ENCODE assay signal across 8 cellular contexts in the genomic region with DNA sequence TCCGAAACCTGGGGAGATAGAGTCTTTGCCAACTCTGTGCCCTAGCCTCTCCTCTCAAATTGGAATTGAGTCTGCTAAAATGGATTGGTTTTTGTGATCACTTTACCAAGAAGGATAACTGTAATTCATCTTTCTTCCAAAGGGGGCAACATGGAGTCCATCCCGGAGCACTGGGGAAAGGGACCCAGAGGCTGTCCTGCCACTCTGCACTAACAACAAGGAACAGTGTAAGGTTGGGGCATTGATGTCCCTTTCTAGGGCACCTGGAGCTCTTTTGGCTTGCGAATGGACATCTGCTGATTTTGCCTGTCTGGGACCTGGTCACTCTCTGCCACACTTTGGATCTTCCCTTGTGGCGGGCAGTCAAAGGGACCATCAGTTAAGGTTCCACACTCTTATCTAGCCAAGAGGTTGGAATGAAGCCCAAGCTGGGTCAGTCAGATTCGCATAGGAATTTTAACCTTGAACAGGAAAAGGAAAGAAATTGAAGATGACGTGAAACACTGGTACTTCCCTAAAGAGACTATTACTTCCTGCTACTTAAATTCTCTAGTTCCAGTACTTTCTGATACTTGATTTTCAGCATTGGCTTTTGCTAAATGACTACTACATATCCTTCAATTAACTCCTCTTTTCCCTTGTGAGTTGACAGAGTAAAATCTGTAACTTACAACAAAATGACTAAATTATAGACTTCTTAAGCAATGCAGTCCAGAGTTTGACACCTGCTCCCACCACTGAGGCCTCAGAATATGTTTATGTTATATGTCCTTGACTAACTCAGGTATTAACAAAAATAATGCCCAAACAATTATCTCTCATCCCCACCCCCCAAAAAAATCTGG.
DNase-seq lines count a peak whose midpoint lies in the region; ATAC-seq and TF ChIP-seq lines count a peak whose summit lies in the region.

No MANE protein-coding gene starts in this region.

- H3K27me3 ChIP-seq in Panc1 (ENCODE audit: control insufficient read depth, insufficient read depth, low read length) (no peaks in the 10 kb centered on the region), upper lobe of right lung (no peaks in the 10 kb centered on the region)

- DNase-seq in Panc1 (ENCODE audit: low read depth, low spot score) (no peak), germinal center (ENCODE audit: low spot score) (peak; percentile 44), upper lobe of right lung (no peak), kidney glomerular epithelial cell (lab: John Stamatoyannopoulos, UW) (no peak), NOMO-1 treated with DMSO at 0.1 percent for 48 hours (lab: John Stamatoyannopoulos, UW; ENCODE audit: unreplicated experiment) (no peak)

- H3K4me3 ChIP-seq in Panc1 (ENCODE audit: low read depth in 2 of 2, low read length in 2 of 2) (no peak overlapping the region), upper lobe of right lung (no peak overlapping the region)

- H3K27ac ChIP-seq in 22Rv1 = no peak overlapping the region
- no peak overlapping the region for H3K27ac ChIP-seq in Panc1 (ENCODE audit: low read length)
- no peak overlapping the region for H3K27ac ChIP-seq in upper lobe of right lung

- CTCF ChIA-PET in Panc1 (lab: Charles Lee) = no interaction called here

- in situ Hi-C loops in Panc1 (cut with HindIII; ENCODE audit: low pct_unique_long_range_greater_than_20kb, low sequenced_read_pairs) = no loop called here

- H3K9me3 ChIP-seq in Panc1 (ENCODE audit: control insufficient read depth, insufficient read depth, low read depth, low read length) (no peaks in the 10 kb centered on the region), upper lobe of right lung (no peaks in the 10 kb centered on the region)

- no TSS peak for BruUV-seq in Panc1 (replicated peaks; lab: Mats Ljungman, UMichigan)

- intact Hi-C loops in Panc1 (cut with micrococcal nuclease; ENCODE audit: unreplicated experiment) (no loop called here), upper lobe of right lung (cut with DNase I) (no loop called here)

- ATAC-seq in GM18498 (IDR thresholded peaks at IDR 0.05; ENCODE audit: unreplicated experiment) (peak; percentile 61), Panc1 (no peak; the same call in 1 of the 2 replicates), upper lobe of right lung (peak; percentile 32), GM21786 (IDR thresholded peaks at IDR 0.05; ENCODE audit: unreplicated experiment) (no peak)

- TF ChIP-seq CTCF in 22Rv1 (IDR thresholded peaks at IDR 0.05) (peak; percentile 81), Panc1 (IDR thresholded peaks at IDR 0.05) (peak; percentile 69), upper lobe of right lung (IDR thresholded peaks at IDR 0.05) (peak; percentile 46)

- H3K36me3 ChIP-seq in Panc1 (ENCODE audit: control insufficient read depth, insufficient read depth, low read length) (no peaks in the 10 kb centered on the region), upper lobe of right lung (no peaks in the 10 kb centered on the region)

- POLR2A ChIA-PET in Panc1 (lab: Charles Lee) = no interaction called here

- no peaks in the 10 kb centered on the region for H3K4me1 ChIP-seq in Panc1 (ENCODE audit: control insufficient read depth, insufficient read depth, low read length)
- peaks cover 20% of the 10 kb centered on the region for H3K4me1 ChIP-seq in upper lobe of right lung

Comparison
In these comparisons a context has a peak if more than half of its experiments do, and no peak if none do; other contexts are left out.
1. ATAC-seq: peak in GM18498 (single experiment) and upper lobe of right lung (single experiment); none in Panc1 (single experiment) and GM21786 (single experiment).
2. Peak in every context shown above with its lines, with median percentiles within 50 percentile points of each other: CTCF ChIP-seq.